In the genomic region with DNA sequence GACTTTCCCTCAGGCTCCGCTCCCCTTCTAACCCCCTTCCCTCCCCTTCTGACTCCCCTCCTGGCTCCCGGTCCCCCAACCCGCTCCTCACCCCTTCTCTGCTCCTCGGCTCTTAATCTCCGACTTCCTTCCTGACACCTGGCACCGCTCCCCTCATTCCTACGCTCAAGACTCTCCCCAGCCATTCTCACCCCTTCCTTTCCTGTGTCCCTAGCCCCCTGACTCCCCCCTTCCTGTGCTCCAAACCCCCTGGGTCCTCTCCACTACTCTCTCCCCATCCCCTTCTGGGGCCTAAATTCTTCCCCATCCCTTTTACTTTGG, we compare ENCODE assay signal across 8 cellular contexts. TPM values are rescaled to one million over a fixed set of nuclear protein-coding genes. Genes with fewer than 3 reads are reported as not detected.
DNase-seq lines count a peak whose midpoint lies in the region; ATAC-seq and TF ChIP-seq lines count a peak whose summit lies in the region.

No MANE protein-coding gene starts in this region.

- peaks cover 22% of the 10 kb centered on the region for H3K4me1 Mint-ChIP-seq in activated T-cell treated with anti-CD3 and anti-CD28 coated beads, Interleukin-2, amount 50 U/mL, for 24 hours (ENCODE audit: low read depth)

- H3K36me3 ChIP-seq in adipocyte (ENCODE audit: control insufficient read depth, insufficient read depth, low read length, severe bottlenecking) (peaks cover 22% of the 10 kb centered on the region), thyroid gland (peaks cover 18 to 27% of the 10 kb centered on the region in 2 donors)

- no peak for TF ChIP-seq POLR2A in thyroid gland (IDR thresholded peaks at IDR 0.05)

- H3K27me3 Mint-ChIP-seq in activated T-cell treated with anti-CD3 and anti-CD28 coated beads, Interleukin-2, amount 50 U/mL, for 24 hours = no peaks in the 10 kb centered on the region

- H3K4me3 Mint-ChIP-seq in activated T-cell treated with anti-CD3 and anti-CD28 coated beads, Interleukin-2, amount 50 U/mL, for 24 hours = peak overlapping the region; percentile 89

- H3K36me3 Mint-ChIP-seq in activated T-cell treated with anti-CD3 and anti-CD28 coated beads, Interleukin-2, amount 50 U/mL, for 24 hours (ENCODE audit: low read depth) = peaks cover 48% of the 10 kb centered on the region

- H3K9me3 Mint-ChIP-seq in activated T-cell treated with anti-CD3 and anti-CD28 coated beads, Interleukin-2, amount 50 U/mL, for 24 hours = no peaks in the 10 kb centered on the region

- DNase-seq in activated T-cell treated with anti-CD3 and anti-CD28 coated beads, Interleukin-2, amount 50 U/mL, for 24 hours = no peak
- DNase-seq in activated T-cell treated with anti-CD3 and anti-CD28 coated beads, Interleukin-2, amount 50 U/mL, for 1 hour = no peak
- no peak for DNase-seq in adipocyte (ENCODE audit: low read depth)
- peak; percentile 53 for DNase-seq in left lobe of liver (ENCODE audit: low spot score)
- peak in 1 of 2 donors; percentile 29 for DNase-seq in thyroid gland
- DNase-seq in HuH-7 (ENCODE audit: low spot score) = no peak
- no peak for DNase-seq in MV-4-11 (lab: John Stamatoyannopoulos, UW)

- TF ChIP-seq CTCF in thyroid gland (IDR thresholded peaks at IDR 0.05) = no peak

- H3K4me3 ChIP-seq in adipocyte (ENCODE audit: low read length) (peak overlapping the region; percentile 86), thyroid gland (replicated peaks in 1 of 3) (peak overlapping the region; percentile 70 to 94 (median 90))

- intact Hi-C loops in thyroid gland (cut with DNase I) = no loop called here

- WGBS in thyroid gland, 2 donors = 0 to 1% methylated on average over 6 to 7 of the region's 7 CpGs

- peak overlapping the region; percentile 81 to 86 (median 84) for H3K27ac ChIP-seq in thyroid gland

- H3K4me1 ChIP-seq in adipocyte (ENCODE audit: control insufficient read depth, insufficient read depth, low read length) = peaks cover 6% of the 10 kb centered on the region
- H3K4me1 ChIP-seq in thyroid gland = peaks cover 4 to 14% of the 10 kb centered on the region in 2 donors

- H3K9me3 ChIP-seq in adipocyte (ENCODE audit: control insufficient read depth, low read length) = no peaks in the 10 kb centered on the region
- H3K9me3 ChIP-seq in thyroid gland = no peaks in the 10 kb centered on the region

- H3K9ac ChIP-seq in adipocyte (ENCODE audit: low read length) = peak overlapping the region; percentile 90

- ATAC-seq in left lobe of liver (peak; percentile 28), HG02981 (IDR thresholded peaks at IDR 0.05; ENCODE audit: unreplicated experiment) (no peak)

- H3K27ac Mint-ChIP-seq in activated T-cell treated with anti-CD3 and anti-CD28 coated beads, Interleukin-2, amount 50 U/mL, for 24 hours = peak overlapping the region; percentile 92

- H3K27me3 ChIP-seq in adipocyte (replicated peaks; ENCODE audit: control insufficient read depth, insufficient read depth, low read length) (no peaks in the 10 kb centered on the region), thyroid gland (no peaks in the 10 kb centered on the region)

RNA-seq across cellular contexts. Expression of a gene that starts 0.7 kb away (rescaled TPM):
- total RNA-seq in left lobe of liver (63.0 TPM), thyroid gland (100 to 1,000 TPM in 1 of 4 donors, 10 to 100 TPM in 3; 44.6 to 108 (median 63.1) TPM)

RNA-seq across cellular contexts. Expression of a gene that starts 10.6 kb away (rescaled TPM):
- total RNA-seq in left lobe of liver (83.9 TPM), thyroid gland (100 to 1,000 TPM in 2 of 4 donors, 10 to 100 TPM in 2; 71.8 to 146 (median 91.4) TPM)

RNA-seq across cellular contexts. Expression of a gene that starts 13.7 kb away (rescaled TPM):
- total RNA-seq in left lobe of liver (1.3 TPM), thyroid gland (1 to 10 TPM; 1.1 to 6.7 (median 2.6) TPM)

RNA-seq across cellular contexts. Expression of a gene that starts 28.6 kb away (rescaled TPM):
- 0.88 TPM for total RNA-seq in left lobe of liver
- under 1 TPM in 1 of 4 donors, not detected in 3; 0.67 TPM for total RNA-seq in thyroid gland

RNA-seq across cellular contexts. Expression of a gene that starts 31.0 kb away (rescaled TPM):
- total RNA-seq in left lobe of liver (18.7 TPM), thyroid gland (10 to 100 TPM; 50.8 to 57.0 (median 51.4) TPM)
